In the genomic region with DNA sequence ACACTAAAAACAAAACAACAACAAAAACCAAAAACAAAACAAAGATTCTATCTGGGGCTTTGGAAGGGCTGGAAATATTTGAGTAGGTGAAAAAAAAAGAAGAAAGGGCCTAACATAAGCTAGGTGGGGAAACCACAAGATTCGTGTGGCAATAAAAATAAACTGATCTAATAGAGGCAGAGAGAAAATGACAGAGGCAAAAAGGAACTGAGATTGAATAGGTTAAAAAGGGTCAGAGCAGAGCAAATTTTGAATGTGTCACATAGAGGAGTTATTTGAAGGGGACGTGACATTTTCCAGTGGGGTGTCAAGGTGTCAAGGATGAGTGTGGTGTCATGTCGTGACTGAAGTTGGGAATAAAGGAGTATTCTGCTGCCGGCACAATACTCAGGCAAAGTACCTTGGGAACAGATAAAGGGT, we compare ENCODE assay signal across 14 cellular contexts.
DNase-seq lines count a peak whose midpoint lies in the region; ATAC-seq and TF ChIP-seq lines count a peak whose summit lies in the region.
"Had no signal": no experiment of that assay in that cellular context is flagged by ENCODE, and none has a peak within 500 bp of the region (broad histone marks: within the 10 kb centered on the region; RNA-seq: fewer than 3 reads in every experiment).

No MANE protein-coding gene starts in this region.

- H3K27ac ChIP-seq in lower lobe of right lung: no peak overlapping the region
- H3K27ac ChIP-seq: parathyroid adenoma, suprapubic skin had no signal

- no peaks in the 10 kb centered on the region for H3K36me3 Mint-ChIP-seq in activated B cell treated with CpG ODN at 0.5 μM for 24 hours (ENCODE audit: low read depth)
- H3K36me3 Mint-ChIP-seq: CD4-positive, alpha-beta memory T cell; WTC11 had no signal

- no peak overlapping the region for H3K4me3 ChIP-seq in lower lobe of right lung
- H3K4me3 ChIP-seq: suprapubic skin had no signal

- H3K9me3 ChIP-seq in lower lobe of right lung: no peaks in the 10 kb centered on the region
- H3K9me3 ChIP-seq: suprapubic skin had no signal

- peak overlapping the region; percentile 57 for H3K27ac Mint-ChIP-seq in activated B cell treated with CpG ODN at 0.5 μM for 24 hours
- H3K27ac Mint-ChIP-seq: activated T-helper 2 cell treated with anti-CD3 and anti-CD28 coated beads, Interferon-gamma antibody, Interleukin-2, Interleukin-4, amounts not matched to agents 10 μg/mL and 5 μg/mL and 100 μg/mL, durations not matched to agents 14 hours and 24 hours and 36 hours; CD4-positive, alpha-beta memory T cell; WTC11 had no signal

- no peaks in the 10 kb centered on the region for H3K27me3 ChIP-seq in lower lobe of right lung (ENCODE audit: low read depth)
- H3K27me3 ChIP-seq: suprapubic skin had no signal

- H3K27me3 Mint-ChIP-seq in activated B cell treated with CpG ODN at 0.5 μM for 24 hours: no peaks in the 10 kb centered on the region

- CTCF ChIA-PET in activated B cell treated with CpG ODN at 0.5 μM for 24 hours (lab: Charles Lee): interaction anchor here (1.1 to 1.8 kb wide), 4 partner anchors 41 to 343 kb away, joined by 4 to 6 read pairs (median 4); no protein-coding TSS in a partner anchor

- ATAC-seq in GM18858 (IDR thresholded peaks at IDR 0.05; ENCODE audit: unreplicated experiment) (peak; percentile 66), GM21526 (IDR thresholded peaks at IDR 0.05; ENCODE audit: low FRiP score, unreplicated experiment) (peak; percentile 81), HG03103 (IDR thresholded peaks at IDR 0.05; ENCODE audit: low read depth, unreplicated experiment) (peak; percentile 62), activated B cell treated with CpG ODN at 0.5 μM for 24 hours (ENCODE audit: low read depth) (peak; percentile 25), lower lobe of right lung (no peak)
- ATAC-seq: WTC11 had no signal

- TF ChIP-seq CTCF in activated B cell treated with CpG ODN at 0.5 μM for 24 hours (IDR thresholded peaks at IDR 0.05) (no peak), lower lobe of right lung (IDR thresholded peaks at IDR 0.05) (no peak)

- H3K4me1 ChIP-seq in lower lobe of right lung: no peaks in the 10 kb centered on the region
- H3K4me1 ChIP-seq: parathyroid adenoma had no signal

- peak overlapping the region; percentile 46 for H3K4me3 Mint-ChIP-seq in activated B cell treated with CpG ODN at 0.5 μM for 24 hours
- H3K4me3 Mint-ChIP-seq: CD4-positive, alpha-beta memory T cell; WTC11 had no signal

- intact Hi-C loops in activated B cell treated with CpG ODN at 0.5 μM for 24 hours (cut with micrococcal nuclease): loop anchor here (1.0 to 5.0 kb wide), 7 partner anchors 25 to 117 kb away; partner anchors contain the start of gene RALGPS2
- intact Hi-C loops in lower lobe of right lung (cut with DNase I): no loop called here

- H3K4me1 Mint-ChIP-seq in activated B cell treated with CpG ODN at 0.5 μM for 24 hours: peaks cover 82% of the 10 kb centered on the region
- H3K4me1 Mint-ChIP-seq: CD4-positive, alpha-beta memory T cell; WTC11 had no signal

- no peaks in the 10 kb centered on the region for H3K9me3 Mint-ChIP-seq in activated B cell treated with CpG ODN at 0.5 μM for 24 hours
- H3K9me3 Mint-ChIP-seq: activated T-helper 2 cell treated with anti-CD3 and anti-CD28 coated beads, Interferon-gamma antibody, Interleukin-2, Interleukin-4, amounts not matched to agents 10 μg/mL and 5 μg/mL and 100 μg/mL, durations not matched to agents 14 hours and 24 hours and 36 hours; WTC11 had no signal

- POLR2A ChIA-PET in activated B cell treated with CpG ODN at 0.5 μM for 24 hours (lab: Charles Lee): interaction anchor here (0.6 to 3.0 kb wide), 15 partner anchors 9 to 116 kb away, joined by 3 to 16 read pairs (median 5); partner anchors contain the start of gene RALGPS2

- H3K36me3 ChIP-seq in lower lobe of right lung: no peaks in the 10 kb centered on the region
- H3K36me3 ChIP-seq: suprapubic skin had no signal

- no peak for DNase-seq in activated B cell treated with CpG ODN at 0.5 μM for 24 hours
- no peak for DNase-seq in AG08395 (ENCODE audit: low spot score)
- DNase-seq in lower lobe of right lung: no peak
- DNase-seq in amygdala (lab: John Stamatoyannopoulos, UW): no peak
- DNase-seq in activated T-cell treated with anti-CD3 and anti-CD28 coated beads, Interleukin-2, amount 50 U/mL, for 1 hour: no peak
- DNase-seq: CD4-positive, alpha-beta memory T cell; stimulated activated CD4-positive, alpha-beta T cell treated with anti-CD3 and anti-CD28 coated beads, Interleukin-4, amount 100 ng/mL, for 4 hours had no signal

Comparison
In these comparisons a context has a peak if more than half of its experiments do, and no peak if none do; other contexts are left out.
1. ATAC-seq: peak in GM18858 (single experiment), GM21526 (single experiment), HG03103 (single experiment) and activated B cell treated with CpG ODN at 0.5 μM for 24 hours (single experiment); none in lower lobe of right lung (0 of 2).